ENCODE assay signal across 1 cellular context in the genomic region with DNA sequence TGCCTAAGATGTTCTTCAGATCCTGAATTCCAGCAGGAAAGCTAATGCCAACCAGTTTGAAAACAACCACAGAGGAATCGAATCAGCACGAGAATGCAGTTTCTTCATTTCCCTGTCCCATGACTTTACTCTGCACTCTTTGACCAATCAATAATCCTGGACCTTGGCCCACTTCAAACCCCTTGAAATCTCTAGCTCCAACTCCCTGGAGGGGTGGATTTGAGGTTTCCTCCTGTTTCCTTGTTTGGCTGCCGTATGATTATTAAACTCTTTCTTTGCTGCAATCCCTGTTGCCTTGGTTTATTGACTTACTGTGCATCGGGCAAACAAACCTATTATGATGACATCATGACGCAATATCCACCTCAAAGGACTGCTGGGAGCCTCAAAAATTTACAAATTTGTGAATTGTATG.
TF ChIP-seq lines count a peak whose summit lies in the region.

No MANE protein-coding gene starts in this region.

TF ChIP-seq in HepG2, 621 proteins besides CTCF, POLR2A, EP300 and RAD21 (continued from another document and continues in another):
- TF ChIP-seq ZBTB33 (CRISPR knock-in tag; IDR thresholded peaks at IDR 0.05) (no peak), PHF20 (CRISPR knock-in tag; IDR thresholded peaks at IDR 0.05) (no peak), MXD3 (CRISPR knock-in tag; IDR thresholded peaks at IDR 0.05) (no peak), MED13 (CRISPR knock-in tag; IDR thresholded peaks at IDR 0.05) (no peak), RFX5 (IDR thresholded peaks at IDR 0.05; ENCODE audit: low read depth, low read length) (no peak), JDP2 (CRISPR knock-in tag; IDR thresholded peaks at IDR 0.05; ENCODE audit: borderline replicate concordance) (no peak), CCAR2 (optimal IDR thresholded peaks at IDR 0.05; ENCODE audit: low read depth, low read length) (no peak), GFI1 (CRISPR knock-in tag; IDR thresholded peaks at IDR 0.05; ENCODE audit: borderline replicate concordance) (0 out of 2 replicates have a peak, but pooled peaks have one; percentile 26), PBX3 (CRISPR knock-in tag; IDR thresholded peaks at IDR 0.05; ENCODE audit: borderline replicate concordance) (no peak), GTF3A (CRISPR knock-in tag; conservative IDR thresholded peaks at IDR 0.05) (no peak), ZNF17 (CRISPR knock-in tag; IDR thresholded peaks at IDR 0.05) (no peak), NR3C1 (CRISPR knock-in tag; IDR thresholded peaks at IDR 0.05) (no peak), BHLHE40 (IDR thresholded peaks at IDR 0.05; ENCODE audit: low read length) (peak; percentile 54; the same call in 1 of the 2 replicates), HDAC6 (IDR thresholded peaks at IDR 0.05; ENCODE audit: low read depth, low read length) (no peak), CHD2 (IDR thresholded peaks at IDR 0.05; ENCODE audit: low read depth, low read length) (no peak), ZNF788 (CRISPR knock-in tag; IDR thresholded peaks at IDR 0.05; ENCODE audit: borderline replicate concordance) (0 out of 2 replicates have a peak, but pooled peaks have one; percentile 25), SP140L (CRISPR knock-in tag; IDR thresholded peaks at IDR 0.05; ENCODE audit: borderline replicate concordance) (no peak), SOX13 (IDR thresholded peaks at IDR 0.05) (no peak), SOX13 (CRISPR knock-in tag; conservative IDR thresholded peaks at IDR 0.05 in 1 of 2, IDR thresholded peaks at IDR 0.05 in 1 of 2) (peak in 1 of 2 experiments; percentile 66; a peak in 2 of 4 replicates), ATF7 (IDR thresholded peaks at IDR 0.05) (peak; percentile 97), ATF7 (CRISPR knock-in tag; IDR thresholded peaks at IDR 0.05) (peak; percentile 55; the same call in 1 of the 2 replicates), AKNA (CRISPR knock-in tag; IDR thresholded peaks at IDR 0.05; ENCODE audit: borderline replicate concordance) (no peak), NCOA1 (CRISPR knock-in tag; IDR thresholded peaks at IDR 0.05) (no peak), ZNF546 (CRISPR knock-in tag; conservative IDR thresholded peaks at IDR 0.05) (no peak), STAT5B (CRISPR knock-in tag; IDR thresholded peaks at IDR 0.05) (no peak), ZBTB20 (CRISPR knock-in tag; IDR thresholded peaks at IDR 0.05; ENCODE audit: borderline replicate concordance, low read depth) (peak; percentile 44; the same call in 1 of the 2 replicates), ZNF615 (CRISPR knock-in tag; IDR thresholded peaks at IDR 0.05; ENCODE audit: borderline replicate concordance) (no peak), MATR3 (CRISPR knock-in tag; IDR thresholded peaks at IDR 0.05) (no peak), ZBTB8A (CRISPR knock-in tag; IDR thresholded peaks at IDR 0.05; ENCODE audit: borderline replicate concordance, low read depth) (no peak), ZNF790 (CRISPR knock-in tag; IDR thresholded peaks at IDR 0.05; ENCODE audit: borderline replicate concordance) (no peak), TEAD3 (CRISPR knock-in tag; optimal IDR thresholded peaks at IDR 0.05; ENCODE audit: borderline replicate concordance) (peak; percentile 34), CBFB (CRISPR knock-in tag; IDR thresholded peaks at IDR 0.05) (no peak), ZNF557 (CRISPR knock-in tag; IDR thresholded peaks at IDR 0.05) (no peak), SOX6 (IDR thresholded peaks at IDR 0.05) (no peak), SOX6 (CRISPR knock-in tag; IDR thresholded peaks at IDR 0.05) (peak; percentile 94), ASH2L (IDR thresholded peaks at IDR 0.05; ENCODE audit: insufficient read length, low read depth, low read length) (no peak), KDM4B (CRISPR knock-in tag; IDR thresholded peaks at IDR 0.05) (no peak), CSRNP1 (CRISPR knock-in tag; IDR thresholded peaks at IDR 0.05) (no peak)
- TF ChIP-seq, protein P1, sequence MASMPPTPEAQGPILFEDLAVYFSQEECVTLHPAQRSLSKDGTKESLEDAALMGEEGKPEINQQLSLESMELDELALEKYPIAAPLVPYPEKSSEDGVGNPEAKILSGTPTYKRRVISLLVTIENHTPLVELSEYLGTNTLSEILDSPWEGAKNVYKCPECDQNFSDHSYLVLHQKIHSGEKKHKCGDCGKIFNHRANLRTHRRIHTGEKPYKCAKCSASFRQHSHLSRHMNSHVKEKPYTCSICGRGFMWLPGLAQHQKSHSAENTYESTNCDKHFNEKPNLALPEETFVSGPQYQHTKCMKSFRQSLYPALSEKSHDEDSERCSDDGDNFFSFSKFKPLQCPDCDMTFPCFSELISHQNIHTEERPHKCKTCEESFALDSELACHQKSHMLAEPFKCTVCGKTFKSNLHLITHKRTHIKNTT (CRISPR knock-in tag; IDR thresholded peaks at IDR 0.05), result no peak
- TF ChIP-seq, protein P2, sequence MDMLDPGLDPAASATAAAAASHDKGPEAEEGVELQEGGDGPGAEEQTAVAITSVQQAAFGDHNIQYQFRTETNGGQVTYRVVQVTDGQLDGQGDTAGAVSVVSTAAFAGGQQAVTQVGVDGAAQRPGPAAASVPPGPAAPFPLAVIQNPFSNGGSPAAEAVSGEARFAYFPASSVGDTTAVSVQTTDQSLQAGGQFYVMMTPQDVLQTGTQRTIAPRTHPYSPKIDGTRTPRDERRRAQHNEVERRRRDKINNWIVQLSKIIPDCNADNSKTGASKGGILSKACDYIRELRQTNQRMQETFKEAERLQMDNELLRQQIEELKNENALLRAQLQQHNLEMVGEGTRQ (IDR thresholded peaks at IDR 0.05; ENCODE audit: low read depth, low read length), result no peak
- TF ChIP-seq, protein P2 (CRISPR knock-in tag; IDR thresholded peaks at IDR 0.05; ENCODE audit: borderline replicate concordance), result no peak
- TF ChIP-seq, protein P3, sequence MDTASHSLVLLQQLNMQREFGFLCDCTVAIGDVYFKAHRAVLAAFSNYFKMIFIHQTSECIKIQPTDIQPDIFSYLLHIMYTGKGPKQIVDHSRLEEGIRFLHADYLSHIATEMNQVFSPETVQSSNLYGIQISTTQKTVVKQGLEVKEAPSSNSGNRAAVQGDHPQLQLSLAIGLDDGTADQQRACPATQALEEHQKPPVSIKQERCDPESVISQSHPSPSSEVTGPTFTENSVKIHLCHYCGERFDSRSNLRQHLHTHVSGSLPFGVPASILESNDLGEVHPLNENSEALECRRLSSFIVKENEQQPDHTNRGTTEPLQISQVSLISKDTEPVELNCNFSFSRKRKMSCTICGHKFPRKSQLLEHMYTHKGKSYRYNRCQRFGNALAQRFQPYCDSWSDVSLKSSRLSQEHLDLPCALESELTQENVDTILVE (CRISPR knock-in tag; IDR thresholded peaks at IDR 0.05), result no peak
- TF ChIP-seq, protein P4, sequence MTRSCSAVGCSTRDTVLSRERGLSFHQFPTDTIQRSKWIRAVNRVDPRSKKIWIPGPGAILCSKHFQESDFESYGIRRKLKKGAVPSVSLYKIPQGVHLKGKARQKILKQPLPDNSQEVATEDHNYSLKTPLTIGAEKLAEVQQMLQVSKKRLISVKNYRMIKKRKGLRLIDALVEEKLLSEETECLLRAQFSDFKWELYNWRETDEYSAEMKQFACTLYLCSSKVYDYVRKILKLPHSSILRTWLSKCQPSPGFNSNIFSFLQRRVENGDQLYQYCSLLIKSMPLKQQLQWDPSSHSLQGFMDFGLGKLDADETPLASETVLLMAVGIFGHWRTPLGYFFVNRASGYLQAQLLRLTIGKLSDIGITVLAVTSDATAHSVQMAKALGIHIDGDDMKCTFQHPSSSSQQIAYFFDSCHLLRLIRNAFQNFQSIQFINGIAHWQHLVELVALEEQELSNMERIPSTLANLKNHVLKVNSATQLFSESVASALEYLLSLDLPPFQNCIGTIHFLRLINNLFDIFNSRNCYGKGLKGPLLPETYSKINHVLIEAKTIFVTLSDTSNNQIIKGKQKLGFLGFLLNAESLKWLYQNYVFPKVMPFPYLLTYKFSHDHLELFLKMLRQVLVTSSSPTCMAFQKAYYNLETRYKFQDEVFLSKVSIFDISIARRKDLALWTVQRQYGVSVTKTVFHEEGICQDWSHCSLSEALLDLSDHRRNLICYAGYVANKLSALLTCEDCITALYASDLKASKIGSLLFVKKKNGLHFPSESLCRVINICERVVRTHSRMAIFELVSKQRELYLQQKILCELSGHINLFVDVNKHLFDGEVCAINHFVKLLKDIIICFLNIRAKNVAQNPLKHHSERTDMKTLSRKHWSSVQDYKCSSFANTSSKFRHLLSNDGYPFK (CRISPR knock-in tag; IDR thresholded peaks at IDR 0.05; ENCODE audit: borderline replicate concordance), result no peak
- TF ChIP-seq, protein P5, sequence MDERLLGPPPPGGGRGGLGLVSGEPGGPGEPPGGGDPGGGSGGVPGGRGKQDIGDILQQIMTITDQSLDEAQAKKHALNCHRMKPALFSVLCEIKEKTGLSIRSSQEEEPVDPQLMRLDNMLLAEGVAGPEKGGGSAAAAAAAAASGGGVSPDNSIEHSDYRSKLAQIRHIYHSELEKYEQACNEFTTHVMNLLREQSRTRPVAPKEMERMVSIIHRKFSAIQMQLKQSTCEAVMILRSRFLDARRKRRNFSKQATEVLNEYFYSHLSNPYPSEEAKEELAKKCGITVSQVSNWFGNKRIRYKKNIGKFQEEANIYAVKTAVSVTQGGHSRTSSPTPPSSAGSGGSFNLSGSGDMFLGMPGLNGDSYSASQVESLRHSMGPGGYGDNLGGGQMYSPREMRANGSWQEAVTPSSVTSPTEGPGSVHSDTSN (CRISPR knock-in tag; IDR thresholded peaks at IDR 0.05), result no peak
